In genomic region chr1:109516872-109517271, GRCh38 we compare ENCODE assay signal across 29 cellular contexts. TPM values are rescaled to one million over a fixed set of nuclear protein-coding genes. Genes with fewer than 3 reads are reported as not detected.
DNase-seq lines count a peak whose midpoint lies in the region; ATAC-seq, FAIRE-seq and TF ChIP-seq lines count a peak whose summit lies in the region.
"Had no signal": no experiment of that assay in that cellular context is flagged by ENCODE, and none has a peak within 500 bp of the region (broad histone marks: within the 10 kb centered on the region; RNA-seq: fewer than 3 reads in every experiment).

No MANE protein-coding gene starts in this region.

- intact Hi-C loops in left colon (cut with DNase I, micrococcal nuclease) (no loop called here), kidney (cut with DNase I) (no loop called here)

- no peak overlapping the region for H3K4me3 ChIP-seq in AG10803 (ENCODE audit: low read length)
- H3K4me3 ChIP-seq in SK-N-MC: peak overlapping the region; percentile 60
- no peak overlapping the region for H3K4me3 ChIP-seq in kidney (ENCODE audit: low read length in 2 of 2)
- H3K4me3 ChIP-seq: heart left ventricle, right atrium auricular region, thoracic aorta had no signal

- peak; percentile 99 for ATAC-seq in left colon
- ATAC-seq: activated T-cell treated with anti-CD3 and anti-CD28 coated beads, Interleukin-2, amount 50 U/mL, for 72 hours; heart left ventricle; naive thymus-derived CD8-positive, alpha-beta T cell had no signal

- no peak for FAIRE-seq in kidney (lab: Jason Lieb, UNC)
- FAIRE-seq: H1, HTR-8/SVneo had no signal

- H3K36me3 ChIP-seq in SK-N-MC (ENCODE audit: insufficient read depth, low read length) (no peaks in the 10 kb centered on the region), kidney (ENCODE audit: control insufficient read depth in 1 of 2, insufficient read depth in 2 of 2, low read length in 2 of 2) (no peaks in the 10 kb centered on the region)
- H3K36me3 ChIP-seq: heart left ventricle, right atrium auricular region, thoracic aorta, WERI-Rb-1 had no signal

- H3K9ac ChIP-seq in SK-N-MC (ENCODE audit: insufficient read length) (no peak overlapping the region), kidney (ENCODE audit: low read length in 2 of 2) (no peak overlapping the region)
- H3K9ac ChIP-seq: KMS-11 had no signal

- H3K27ac ChIP-seq in SK-N-MC (peak overlapping the region; percentile 82), kidney (ENCODE audit: low read depth in 2 of 2, low read length in 2 of 2) (no peak overlapping the region)
- H3K27ac ChIP-seq: heart left ventricle, KMS-11, right atrium auricular region, thoracic aorta, WERI-Rb-1 had no signal

- TF ChIP-seq CTCF in AG10803 (conservative IDR thresholded peaks at IDR 0.05; ENCODE audit: low read length): no peak
- TF ChIP-seq CTCF in kidney (IDR thresholded peaks at IDR 0.05; ENCODE audit: borderline replicate concordance, extremely low read depth, insufficient read depth): no peak

- DNase-seq in AG10803 (ENCODE audit: low read depth) (peak; percentile 41), ELR (ENCODE audit: low read depth) (peak; percentile 66), SK-N-MC (ENCODE audit: low read depth, low spot score) (peak; percentile 85), left colon (peak; percentile 39 to 55), C1 segment of cervical spinal cord (lab: John Stamatoyannopoulos, UW) (no peak), germinal center (ENCODE audit: low spot score) (no peak), kidney (no peak), AML-193 (lab: John Stamatoyannopoulos, UW) (no peak)
- DNase-seq: activated CD4-positive, alpha-beta T cell treated with anti-CD3 and anti-CD28 coated beads, Interleukin-2, amount 10 ng/mL, durations not matched to agents 7 days and 5 days; activated naive CD4-positive, alpha-beta T cell treated with anti-CD3 and anti-CD28 coated beads, Interleukin-2, amount 50 U/mL, for 16 hours; activated T-cell treated with anti-CD3 and anti-CD28 coated beads, Interleukin-2, amount 50 U/mL, for 72 hours; caudate nucleus; CD4-positive, alpha-beta T cell; heart left ventricle; MV-4-11; naive thymus-derived CD8-positive, alpha-beta T cell; NCI-H146; NCI-H2227 treated with DMSO at 0.1 percent for 48 hours; stimulated activated CD4-positive, alpha-beta T cell treated with anti-CD3 and anti-CD28 coated beads, Interleukin-4, amount 100 ng/mL, for 4 hours; stimulated activated naive CD4-positive, alpha-beta T cell treated with Interleukin-2 at 50 U/mL for 16 hours; T-helper 9 cell; WERI-Rb-1 had no signal

- H3K9me3 ChIP-seq in SK-N-MC (ENCODE audit: low read depth, low read length): no peaks in the 10 kb centered on the region
- no peaks in the 10 kb centered on the region for H3K9me3 ChIP-seq in kidney (ENCODE audit: control insufficient read depth in 1 of 2, low read length in 2 of 2)
- H3K9me3 ChIP-seq: heart left ventricle, right atrium auricular region, thoracic aorta had no signal

- peaks cover 0 to 5% of the 10 kb centered on the region in 2 donors for H3K4me1 ChIP-seq in kidney (ENCODE audit: control insufficient read depth in 1 of 2, insufficient read depth in 1 of 2, low read depth in 1 of 2, low read length in 2 of 2)
- H3K4me1 ChIP-seq: right atrium auricular region had no signal

RNA-seq across cellular contexts. Expression of gene AMIGO1, which starts 7.3 kb away (rescaled TPM):
- total RNA-seq in left colon (1 to 10 TPM; 3.8 to 5.6 TPM), kidney (8.5 TPM)
- polyA plus RNA-seq in kidney (ENCODE audit: insufficient read depth, low read depth, low replicate concordance): 5.1 TPM

RNA-seq across cellular contexts. Expression of gene GPR61, which starts 22.8 kb away (rescaled TPM):
- total RNA-seq in left colon (under 1 TPM in 1 of 2 donors, not detected in 1; 0.36 TPM), kidney (not detected)
- not detected for polyA plus RNA-seq in kidney (ENCODE audit: insufficient read depth, low read depth, low replicate concordance)
- total RNA-seq: activated T-cell treated with anti-CD3 and anti-CD28 coated beads, Interleukin-2, amount 50 U/mL, for 72 hours; osteoblast; thoracic aorta had no signal
- polyA plus RNA-seq: AG04450 had no signal

RNA-seq across cellular contexts. Expression of gene CYB561D1, which starts 23.0 kb away (rescaled TPM):
- total RNA-seq in left colon (10 to 100 TPM; 10.0 to 18.7 TPM), kidney (18.0 TPM)
- 5.2 TPM for polyA plus RNA-seq in kidney (ENCODE audit: insufficient read depth, low read depth, low replicate concordance)

RNA-seq across cellular contexts. Expression of gene GNAI3, which starts 31.5 kb away (rescaled TPM):
- total RNA-seq in left colon (1 to 10 TPM; 7.0 to 7.7 TPM), kidney (8.0 TPM)
- 4.2 TPM for polyA plus RNA-seq in kidney (ENCODE audit: insufficient read depth, low read depth, low replicate concordance)

RNA-seq across cellular contexts. Expression of gene ATXN7L2, which starts 33.2 kb away (rescaled TPM):
- total RNA-seq in left colon (1 to 10 TPM; 1.8 to 1.9 TPM), kidney (7.3 TPM)
- polyA plus RNA-seq in kidney (ENCODE audit: insufficient read depth, low read depth, low replicate concordance): 5.7 TPM

Comparison
In these comparisons a context has a peak if more than half of its experiments do, and no peak if none do; other contexts are left out.
1. DNase-seq: peak in AG10803 (single experiment), ELR (single experiment), SK-N-MC (single experiment) and left colon (2 of 2); none in C1 segment of cervical spinal cord (0 of 14), germinal center (single experiment), kidney (single experiment) and AML-193 (0 of 2).